Comparison of ENCODE assay signal across 8 cellular contexts in genomic region chr7:97872025-97872669, GRCh38.
DNase-seq lines count a peak whose midpoint lies in the region; ATAC-seq lines count a peak whose summit lies in the region.

A gene with protein sequence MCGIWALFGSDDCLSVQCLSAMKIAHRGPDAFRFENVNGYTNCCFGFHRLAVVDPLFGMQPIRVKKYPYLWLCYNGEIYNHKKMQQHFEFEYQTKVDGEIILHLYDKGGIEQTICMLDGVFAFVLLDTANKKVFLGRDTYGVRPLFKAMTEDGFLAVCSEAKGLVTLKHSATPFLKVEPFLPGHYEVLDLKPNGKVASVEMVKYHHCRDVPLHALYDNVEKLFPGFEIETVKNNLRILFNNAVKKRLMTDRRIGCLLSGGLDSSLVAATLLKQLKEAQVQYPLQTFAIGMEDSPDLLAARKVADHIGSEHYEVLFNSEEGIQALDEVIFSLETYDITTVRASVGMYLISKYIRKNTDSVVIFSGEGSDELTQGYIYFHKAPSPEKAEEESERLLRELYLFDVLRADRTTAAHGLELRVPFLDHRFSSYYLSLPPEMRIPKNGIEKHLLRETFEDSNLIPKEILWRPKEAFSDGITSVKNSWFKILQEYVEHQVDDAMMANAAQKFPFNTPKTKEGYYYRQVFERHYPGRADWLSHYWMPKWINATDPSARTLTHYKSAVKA (minus strand): TSS chr7:97872408. CDS start chr7:97869156, 3,252 bp downstream.

- no peaks in the 10 kb centered on the region for H3K9me3 Mint-ChIP-seq in central memory CD8-positive, alpha-beta T cell

- DNase-seq in AG08396 (ENCODE audit: low spot score) (peak; percentile 91), NCI-H345 treated with DMSO at 0.1 percent for 48 hours (lab: John Stamatoyannopoulos, UW; ENCODE audit: unreplicated experiment) (peak; percentile 92), islet precursor cell (peak; percentile 98)
- peak; percentile 56 to 68 for DNase-seq in central memory CD8-positive, alpha-beta T cell (ENCODE audit: low spot score in 2 of 2)
- DNase-seq in stimulated activated CD4-positive, alpha-beta T cell treated with anti-CD3 and anti-CD28 coated beads, Interleukin-12 subunit alpha, Interleukin-12 subunit beta, amount 100 ng/mL, for 4 hours: peak; percentile 92

- H3K4me1 Mint-ChIP-seq in central memory CD8-positive, alpha-beta T cell: peaks cover 19% of the 10 kb centered on the region

- peak within 1 kb of the TSS; percentile 83 for H3K4me3 Mint-ChIP-seq in central memory CD8-positive, alpha-beta T cell

- ATAC-seq in GM19023 (IDR thresholded peaks at IDR 0.05; ENCODE audit: unreplicated experiment): peak; percentile 99
- peak; percentile 100 for ATAC-seq in HG03196 (IDR thresholded peaks at IDR 0.05; ENCODE audit: unreplicated experiment)
- peak; percentile 92 to 94 for ATAC-seq in activated CD4-positive, CD25-positive, alpha-beta regulatory T cell treated with anti-CD3 and anti-CD28 coated beads, Interleukin-2, amount 50 U/mL, for 24 hours
- peak; percentile 81 for ATAC-seq in central memory CD8-positive, alpha-beta T cell (replicated peaks; ENCODE audit: extremely low read depth, poor library complexity, severe bottlenecking)

- peaks cover 17% of the 10 kb centered on the region for H3K36me3 Mint-ChIP-seq in central memory CD8-positive, alpha-beta T cell (ENCODE audit: insufficient read depth)

- H3K27me3 Mint-ChIP-seq in central memory CD8-positive, alpha-beta T cell: no peaks in the 10 kb centered on the region

- H3K27ac Mint-ChIP-seq in central memory CD8-positive, alpha-beta T cell (ENCODE audit: low read depth): peak within 1 kb of the TSS; percentile 86

Comparison
In these comparisons a context has a peak if more than half of its experiments do, and no peak if none do; other contexts are left out.
1. Peak in every context shown above with its lines: DNase-seq and ATAC-seq.